ENCODE assay signal across 1 cellular context in the genomic region with DNA sequence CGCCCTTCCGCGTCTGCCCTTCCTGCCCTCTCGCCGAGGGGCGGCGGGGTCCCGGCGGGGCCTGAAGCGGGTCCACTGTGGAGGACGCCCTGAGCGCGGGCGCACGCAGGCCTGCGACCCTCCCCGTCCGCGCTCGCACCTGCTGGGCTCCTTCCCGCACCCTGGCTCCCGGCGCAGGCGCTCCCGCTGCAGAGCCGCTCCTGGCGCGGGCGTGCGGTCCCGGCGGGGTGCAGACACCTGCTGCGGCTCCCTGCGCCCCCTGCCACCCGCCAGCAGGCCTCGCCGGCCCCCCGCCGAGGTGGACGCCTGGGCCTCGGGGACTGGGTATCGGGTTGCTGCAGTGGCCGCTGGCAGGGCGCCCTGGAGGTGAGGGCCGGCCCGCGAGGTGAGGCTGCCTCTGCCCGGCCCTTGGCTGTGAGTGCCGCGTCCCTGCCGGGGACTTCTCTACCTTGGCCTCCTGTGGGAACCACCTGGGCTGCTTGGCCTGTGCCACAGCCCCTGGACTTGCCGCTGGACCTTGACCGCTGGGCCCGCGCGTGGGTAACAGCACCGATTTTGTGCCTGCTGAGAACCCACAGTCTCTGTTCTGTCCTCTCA.
TF ChIP-seq lines count a peak whose summit lies in the region.

No MANE protein-coding gene starts in this region.

TF ChIP-seq in HepG2, 621 proteins besides CTCF, POLR2A, EP300 and RAD21 (continued from another document and continues in another):
- TF ChIP-seq, protein P1, sequence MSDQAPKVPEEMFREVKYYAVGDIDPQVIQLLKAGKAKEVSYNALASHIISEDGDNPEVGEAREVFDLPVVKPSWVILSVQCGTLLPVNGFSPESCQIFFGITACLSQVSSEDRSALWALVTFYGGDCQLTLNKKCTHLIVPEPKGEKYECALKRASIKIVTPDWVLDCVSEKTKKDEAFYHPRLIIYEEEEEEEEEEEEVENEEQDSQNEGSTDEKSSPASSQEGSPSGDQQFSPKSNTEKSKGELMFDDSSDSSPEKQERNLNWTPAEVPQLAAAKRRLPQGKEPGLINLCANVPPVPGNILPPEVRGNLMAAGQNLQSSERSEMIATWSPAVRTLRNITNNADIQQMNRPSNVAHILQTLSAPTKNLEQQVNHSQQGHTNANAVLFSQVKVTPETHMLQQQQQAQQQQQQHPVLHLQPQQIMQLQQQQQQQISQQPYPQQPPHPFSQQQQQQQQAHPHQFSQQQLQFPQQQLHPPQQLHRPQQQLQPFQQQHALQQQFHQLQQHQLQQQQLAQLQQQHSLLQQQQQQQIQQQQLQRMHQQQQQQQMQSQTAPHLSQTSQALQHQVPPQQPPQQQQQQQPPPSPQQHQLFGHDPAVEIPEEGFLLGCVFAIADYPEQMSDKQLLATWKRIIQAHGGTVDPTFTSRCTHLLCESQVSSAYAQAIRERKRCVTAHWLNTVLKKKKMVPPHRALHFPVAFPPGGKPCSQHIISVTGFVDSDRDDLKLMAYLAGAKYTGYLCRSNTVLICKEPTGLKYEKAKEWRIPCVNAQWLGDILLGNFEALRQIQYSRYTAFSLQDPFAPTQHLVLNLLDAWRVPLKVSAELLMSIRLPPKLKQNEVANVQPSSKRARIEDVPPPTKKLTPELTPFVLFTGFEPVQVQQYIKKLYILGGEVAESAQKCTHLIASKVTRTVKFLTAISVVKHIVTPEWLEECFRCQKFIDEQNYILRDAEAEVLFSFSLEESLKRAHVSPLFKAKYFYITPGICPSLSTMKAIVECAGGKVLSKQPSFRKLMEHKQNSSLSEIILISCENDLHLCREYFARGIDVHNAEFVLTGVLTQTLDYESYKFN (CRISPR knock-in tag; conservative IDR thresholded peaks at IDR 0.05) = no peak
- TF ChIP-seq ZNF776 (CRISPR knock-in tag; IDR thresholded peaks at IDR 0.05) = 0 out of 2 replicates have a peak, but pooled peaks have one; percentile 21
- TF ChIP-seq, protein P2, sequence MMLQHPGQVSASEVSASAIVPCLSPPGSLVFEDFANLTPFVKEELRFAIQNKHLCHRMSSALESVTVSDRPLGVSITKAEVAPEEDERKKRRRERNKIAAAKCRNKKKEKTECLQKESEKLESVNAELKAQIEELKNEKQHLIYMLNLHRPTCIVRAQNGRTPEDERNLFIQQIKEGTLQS (CRISPR knock-in tag; IDR thresholded peaks at IDR 0.05) = no peak
- TF ChIP-seq, protein P3, sequence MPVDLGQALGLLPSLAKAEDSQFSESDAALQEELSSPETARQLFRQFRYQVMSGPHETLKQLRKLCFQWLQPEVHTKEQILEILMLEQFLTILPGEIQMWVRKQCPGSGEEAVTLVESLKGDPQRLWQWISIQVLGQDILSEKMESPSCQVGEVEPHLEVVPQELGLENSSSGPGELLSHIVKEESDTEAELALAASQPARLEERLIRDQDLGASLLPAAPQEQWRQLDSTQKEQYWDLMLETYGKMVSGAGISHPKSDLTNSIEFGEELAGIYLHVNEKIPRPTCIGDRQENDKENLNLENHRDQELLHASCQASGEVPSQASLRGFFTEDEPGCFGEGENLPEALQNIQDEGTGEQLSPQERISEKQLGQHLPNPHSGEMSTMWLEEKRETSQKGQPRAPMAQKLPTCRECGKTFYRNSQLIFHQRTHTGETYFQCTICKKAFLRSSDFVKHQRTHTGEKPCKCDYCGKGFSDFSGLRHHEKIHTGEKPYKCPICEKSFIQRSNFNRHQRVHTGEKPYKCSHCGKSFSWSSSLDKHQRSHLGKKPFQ (CRISPR knock-in tag; IDR thresholded peaks at IDR 0.05; ENCODE audit: insufficient replicate concordance) = no peak
- TF ChIP-seq, protein P4, sequence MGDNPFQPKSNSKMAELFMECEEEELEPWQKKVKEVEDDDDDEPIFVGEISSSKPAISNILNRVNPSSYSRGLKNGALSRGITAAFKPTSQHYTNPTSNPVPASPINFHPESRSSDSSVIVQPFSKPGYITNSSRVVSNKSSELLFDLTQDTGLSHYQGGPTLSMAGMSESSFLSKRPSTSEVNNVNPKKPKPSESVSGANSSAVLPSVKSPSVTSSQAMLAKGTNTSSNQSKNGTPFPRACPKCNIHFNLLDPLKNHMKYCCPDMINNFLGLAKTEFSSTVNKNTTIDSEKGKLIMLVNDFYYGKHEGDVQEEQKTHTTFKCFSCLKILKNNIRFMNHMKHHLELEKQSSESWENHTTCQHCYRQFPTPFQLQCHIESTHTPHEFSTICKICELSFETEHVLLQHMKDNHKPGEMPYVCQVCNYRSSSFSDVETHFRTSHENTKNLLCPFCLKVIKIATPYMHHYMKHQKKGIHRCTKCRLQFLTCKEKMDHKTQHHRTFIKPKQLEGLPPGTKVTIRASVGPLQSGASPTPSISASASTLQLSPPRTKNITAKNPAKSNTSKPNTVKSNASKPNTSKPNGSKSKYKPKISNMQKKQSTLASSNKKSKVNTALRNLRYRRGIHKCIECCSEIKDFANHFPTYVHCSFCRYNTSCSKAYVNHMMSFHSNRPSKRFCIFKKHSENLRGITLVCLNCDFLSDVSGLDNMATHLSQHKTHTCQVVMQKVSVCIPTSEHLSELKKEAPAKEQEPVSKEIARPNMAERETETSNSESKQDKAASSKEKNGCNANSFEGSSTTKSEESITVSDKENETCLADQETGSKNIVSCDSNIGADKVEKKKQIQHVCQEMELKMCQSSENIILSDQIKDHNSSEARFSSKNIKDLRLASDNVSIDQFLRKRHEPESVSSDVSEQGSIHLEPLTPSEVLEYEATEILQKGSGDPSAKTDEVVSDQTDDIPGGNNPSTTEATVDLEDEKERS (CRISPR knock-in tag; IDR thresholded peaks at IDR 0.05) = no peak
- no peak for TF ChIP-seq BRCA1 (CRISPR knock-in tag; IDR thresholded peaks at IDR 0.05)
- no peak for TF ChIP-seq ESRRA (CRISPR knock-in tag; IDR thresholded peaks at IDR 0.05; ENCODE audit: low read depth)
- no peak for TF ChIP-seq ZNF343 (CRISPR knock-in tag; IDR thresholded peaks at IDR 0.05)
- TF ChIP-seq ZNF773 (CRISPR knock-in tag; IDR thresholded peaks at IDR 0.05; ENCODE audit: borderline replicate concordance) = no peak
- TF ChIP-seq, protein P5, sequence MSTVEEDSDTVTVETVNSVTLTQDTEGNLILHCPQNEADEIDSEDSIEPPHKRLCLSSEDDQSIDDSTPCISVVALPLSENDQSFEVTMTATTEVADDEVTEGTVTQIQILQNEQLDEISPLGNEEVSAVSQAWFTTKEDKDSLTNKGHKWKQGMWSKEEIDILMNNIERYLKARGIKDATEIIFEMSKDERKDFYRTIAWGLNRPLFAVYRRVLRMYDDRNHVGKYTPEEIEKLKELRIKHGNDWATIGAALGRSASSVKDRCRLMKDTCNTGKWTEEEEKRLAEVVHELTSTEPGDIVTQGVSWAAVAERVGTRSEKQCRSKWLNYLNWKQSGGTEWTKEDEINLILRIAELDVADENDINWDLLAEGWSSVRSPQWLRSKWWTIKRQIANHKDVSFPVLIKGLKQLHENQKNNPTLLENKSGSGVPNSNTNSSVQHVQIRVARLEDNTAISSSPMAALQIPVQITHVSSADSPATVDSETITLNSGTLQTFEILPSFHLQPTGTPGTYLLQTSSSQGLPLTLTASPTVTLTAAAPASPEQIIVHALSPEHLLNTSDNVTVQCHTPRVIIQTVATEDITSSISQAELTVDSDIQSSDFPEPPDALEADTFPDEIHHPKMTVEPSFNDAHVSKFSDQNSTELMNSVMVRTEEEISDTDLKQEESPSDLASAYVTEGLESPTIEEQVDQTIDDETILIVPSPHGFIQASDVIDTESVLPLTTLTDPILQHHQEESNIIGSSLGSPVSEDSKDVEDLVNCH (CRISPR knock-in tag; IDR thresholded peaks at IDR 0.05) = no peak
- no peak for TF ChIP-seq ISX (CRISPR knock-in tag; conservative IDR thresholded peaks at IDR 0.05)
- no peak for TF ChIP-seq FOXM1 (CRISPR knock-in tag; IDR thresholded peaks at IDR 0.05)
- TF ChIP-seq, protein P6, sequence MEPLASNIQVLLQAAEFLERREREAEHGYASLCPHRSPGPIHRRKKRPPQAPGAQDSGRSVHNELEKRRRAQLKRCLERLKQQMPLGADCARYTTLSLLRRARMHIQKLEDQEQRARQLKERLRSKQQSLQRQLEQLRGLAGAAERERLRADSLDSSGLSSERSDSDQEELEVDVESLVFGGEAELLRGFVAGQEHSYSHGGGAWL (CRISPR knock-in tag; IDR thresholded peaks at IDR 0.05) = no peak
- no peak for TF ChIP-seq KDM4B (CRISPR knock-in tag; IDR thresholded peaks at IDR 0.05)
- TF ChIP-seq IRX3 (CRISPR knock-in tag; IDR thresholded peaks at IDR 0.05; ENCODE audit: borderline replicate concordance, low read depth) = no peak
- TF ChIP-seq ZBTB7B (CRISPR knock-in tag; IDR thresholded peaks at IDR 0.05) = no peak
- TF ChIP-seq ZNF501 (CRISPR knock-in tag; IDR thresholded peaks at IDR 0.05) = no peak
- no peak for TF ChIP-seq PAWR (CRISPR knock-in tag; IDR thresholded peaks at IDR 0.05; ENCODE audit: borderline replicate concordance)
- TF ChIP-seq ZNF274 (CRISPR knock-in tag; IDR thresholded peaks at IDR 0.05) = no peak
- 0 out of 2 replicates have a peak, but pooled peaks have one; percentile 13 for TF ChIP-seq ZNF333 (CRISPR knock-in tag; IDR thresholded peaks at IDR 0.05; ENCODE audit: borderline replicate concordance)
- TF ChIP-seq, protein P7, sequence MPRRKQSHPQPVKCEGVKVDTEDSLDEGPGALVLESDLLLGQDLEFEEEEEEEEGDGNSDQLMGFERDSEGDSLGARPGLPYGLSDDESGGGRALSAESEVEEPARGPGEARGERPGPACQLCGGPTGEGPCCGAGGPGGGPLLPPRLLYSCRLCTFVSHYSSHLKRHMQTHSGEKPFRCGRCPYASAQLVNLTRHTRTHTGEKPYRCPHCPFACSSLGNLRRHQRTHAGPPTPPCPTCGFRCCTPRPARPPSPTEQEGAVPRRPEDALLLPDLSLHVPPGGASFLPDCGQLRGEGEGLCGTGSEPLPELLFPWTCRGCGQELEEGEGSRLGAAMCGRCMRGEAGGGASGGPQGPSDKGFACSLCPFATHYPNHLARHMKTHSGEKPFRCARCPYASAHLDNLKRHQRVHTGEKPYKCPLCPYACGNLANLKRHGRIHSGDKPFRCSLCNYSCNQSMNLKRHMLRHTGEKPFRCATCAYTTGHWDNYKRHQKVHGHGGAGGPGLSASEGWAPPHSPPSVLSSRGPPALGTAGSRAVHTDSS (CRISPR knock-in tag; conservative IDR thresholded peaks at IDR 0.05) = no peak
- no peak for TF ChIP-seq DNMT1 (CRISPR knock-in tag; IDR thresholded peaks at IDR 0.05)
- TF ChIP-seq, protein P8, sequence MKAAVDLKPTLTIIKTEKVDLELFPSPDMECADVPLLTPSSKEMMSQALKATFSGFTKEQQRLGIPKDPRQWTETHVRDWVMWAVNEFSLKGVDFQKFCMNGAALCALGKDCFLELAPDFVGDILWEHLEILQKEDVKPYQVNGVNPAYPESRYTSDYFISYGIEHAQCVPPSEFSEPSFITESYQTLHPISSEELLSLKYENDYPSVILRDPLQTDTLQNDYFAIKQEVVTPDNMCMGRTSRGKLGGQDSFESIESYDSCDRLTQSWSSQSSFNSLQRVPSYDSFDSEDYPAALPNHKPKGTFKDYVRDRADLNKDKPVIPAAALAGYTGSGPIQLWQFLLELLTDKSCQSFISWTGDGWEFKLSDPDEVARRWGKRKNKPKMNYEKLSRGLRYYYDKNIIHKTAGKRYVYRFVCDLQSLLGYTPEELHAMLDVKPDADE (CRISPR knock-in tag; IDR thresholded peaks at IDR 0.05) = no peak
- no peak for TF ChIP-seq ZNF605 (CRISPR knock-in tag; IDR thresholded peaks at IDR 0.05)
- TF ChIP-seq, protein P9, sequence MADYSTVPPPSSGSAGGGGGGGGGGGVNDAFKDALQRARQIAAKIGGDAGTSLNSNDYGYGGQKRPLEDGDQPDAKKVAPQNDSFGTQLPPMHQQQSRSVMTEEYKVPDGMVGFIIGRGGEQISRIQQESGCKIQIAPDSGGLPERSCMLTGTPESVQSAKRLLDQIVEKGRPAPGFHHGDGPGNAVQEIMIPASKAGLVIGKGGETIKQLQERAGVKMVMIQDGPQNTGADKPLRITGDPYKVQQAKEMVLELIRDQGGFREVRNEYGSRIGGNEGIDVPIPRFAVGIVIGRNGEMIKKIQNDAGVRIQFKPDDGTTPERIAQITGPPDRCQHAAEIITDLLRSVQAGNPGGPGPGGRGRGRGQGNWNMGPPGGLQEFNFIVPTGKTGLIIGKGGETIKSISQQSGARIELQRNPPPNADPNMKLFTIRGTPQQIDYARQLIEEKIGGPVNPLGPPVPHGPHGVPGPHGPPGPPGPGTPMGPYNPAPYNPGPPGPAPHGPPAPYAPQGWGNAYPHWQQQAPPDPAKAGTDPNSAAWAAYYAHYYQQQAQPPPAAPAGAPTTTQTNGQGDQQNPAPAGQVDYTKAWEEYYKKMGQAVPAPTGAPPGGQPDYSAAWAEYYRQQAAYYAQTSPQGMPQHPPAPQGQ (CRISPR knock-in tag; IDR thresholded peaks at IDR 0.05; ENCODE audit: borderline replicate concordance) = no peak
- TF ChIP-seq, protein P10, sequence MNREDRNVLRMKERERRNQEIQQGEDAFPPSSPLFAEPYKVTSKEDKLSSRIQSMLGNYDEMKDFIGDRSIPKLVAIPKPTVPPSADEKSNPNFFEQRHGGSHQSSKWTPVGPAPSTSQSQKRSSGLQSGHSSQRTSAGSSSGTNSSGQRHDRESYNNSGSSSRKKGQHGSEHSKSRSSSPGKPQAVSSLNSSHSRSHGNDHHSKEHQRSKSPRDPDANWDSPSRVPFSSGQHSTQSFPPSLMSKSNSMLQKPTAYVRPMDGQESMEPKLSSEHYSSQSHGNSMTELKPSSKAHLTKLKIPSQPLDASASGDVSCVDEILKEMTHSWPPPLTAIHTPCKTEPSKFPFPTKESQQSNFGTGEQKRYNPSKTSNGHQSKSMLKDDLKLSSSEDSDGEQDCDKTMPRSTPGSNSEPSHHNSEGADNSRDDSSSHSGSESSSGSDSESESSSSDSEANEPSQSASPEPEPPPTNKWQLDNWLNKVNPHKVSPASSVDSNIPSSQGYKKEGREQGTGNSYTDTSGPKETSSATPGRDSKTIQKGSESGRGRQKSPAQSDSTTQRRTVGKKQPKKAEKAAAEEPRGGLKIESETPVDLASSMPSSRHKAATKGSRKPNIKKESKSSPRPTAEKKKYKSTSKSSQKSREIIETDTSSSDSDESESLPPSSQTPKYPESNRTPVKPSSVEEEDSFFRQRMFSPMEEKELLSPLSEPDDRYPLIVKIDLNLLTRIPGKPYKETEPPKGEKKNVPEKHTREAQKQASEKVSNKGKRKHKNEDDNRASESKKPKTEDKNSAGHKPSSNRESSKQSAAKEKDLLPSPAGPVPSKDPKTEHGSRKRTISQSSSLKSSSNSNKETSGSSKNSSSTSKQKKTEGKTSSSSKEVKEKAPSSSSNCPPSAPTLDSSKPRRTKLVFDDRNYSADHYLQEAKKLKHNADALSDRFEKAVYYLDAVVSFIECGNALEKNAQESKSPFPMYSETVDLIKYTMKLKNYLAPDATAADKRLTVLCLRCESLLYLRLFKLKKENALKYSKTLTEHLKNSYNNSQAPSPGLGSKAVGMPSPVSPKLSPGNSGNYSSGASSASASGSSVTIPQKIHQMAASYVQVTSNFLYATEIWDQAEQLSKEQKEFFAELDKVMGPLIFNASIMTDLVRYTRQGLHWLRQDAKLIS (CRISPR knock-in tag; IDR thresholded peaks at IDR 0.05) = no peak
